8 cellular contexts compared by ENCODE assay signal in the genomic region with DNA sequence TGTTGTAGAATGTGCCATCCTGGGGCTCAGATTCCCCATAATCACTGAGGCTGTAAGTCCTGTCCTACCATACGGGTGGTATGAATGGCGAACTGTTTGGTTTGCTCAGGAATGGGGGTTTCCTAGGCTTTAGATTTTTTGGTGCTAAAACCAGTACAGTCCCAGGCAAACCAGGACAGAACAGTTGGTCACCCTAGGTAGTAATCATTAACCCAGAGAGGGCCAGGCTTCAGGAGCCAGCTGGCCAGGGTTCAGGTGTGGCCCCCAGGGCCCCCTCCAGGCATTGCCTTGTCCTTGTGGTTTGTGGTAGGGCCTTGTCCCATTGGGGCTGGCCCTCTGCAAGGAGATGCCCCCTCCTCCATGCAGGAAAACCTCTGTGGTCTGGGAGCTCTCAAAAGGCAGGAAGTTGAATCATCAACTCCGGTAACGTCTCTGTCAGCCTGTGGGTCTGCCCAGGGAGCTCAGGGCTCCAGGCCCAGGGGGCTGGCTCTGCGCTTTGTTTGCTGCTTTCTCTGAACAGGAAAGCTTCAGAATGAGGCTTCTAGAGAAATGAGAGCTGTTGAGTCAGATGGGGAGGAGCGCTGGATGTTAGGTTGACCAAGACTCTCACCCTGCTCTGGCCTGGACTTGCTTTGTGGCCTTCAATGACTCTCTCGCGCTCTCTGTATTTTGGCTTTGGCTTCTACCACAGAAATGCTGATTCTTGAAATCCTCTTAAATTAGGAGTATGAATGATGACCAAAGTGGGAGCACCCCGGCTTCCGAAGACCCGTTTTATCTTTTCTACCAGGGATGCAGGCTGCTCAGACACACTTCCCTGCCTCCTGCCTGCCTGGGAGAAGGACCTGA. TPM values are rescaled to one million over a fixed set of nuclear protein-coding genes. Genes with fewer than 3 reads are reported as not detected.
DNase-seq lines count a peak whose midpoint lies in the region; ATAC-seq lines count a peak whose summit lies in the region.

No MANE protein-coding gene starts in this region.

- intact Hi-C loops in Right ventricle myocardium superior (cut with DNase I), result no loop called here

- H3K4me3 ChIP-seq in skeletal muscle cell (ENCODE audit: low read depth, low read length), result no peak overlapping the region

- ATAC-seq in GM18861 (IDR thresholded peaks at IDR 0.05; ENCODE audit: unreplicated experiment) (peak; percentile 89), HG03066 (IDR thresholded peaks at IDR 0.05; ENCODE audit: low read depth, unreplicated experiment) (peak; percentile 75), Right ventricle myocardium superior (ENCODE audit: poor library complexity) (peak; percentile 25)

- DNase-seq in RPMI8226 (peak; percentile 68), activated gamma-delta T cell (lab: John Stamatoyannopoulos, UW) (peak; percentile 18), Right ventricle myocardium superior (peak; percentile 81), skeletal muscle cell (ENCODE audit: low read depth) (peak; percentile 94), NCI-H345 treated with DMSO at 0.1 percent for 48 hours (lab: John Stamatoyannopoulos, UW; ENCODE audit: unreplicated experiment) (no peak), cerebellum (ENCODE audit: low spot score) (no peak)

RNA-seq across cellular contexts. Expression of a gene that starts 22.2 kb away (rescaled TPM):
- total RNA-seq in Right ventricle myocardium superior (25.9 TPM), cerebellum (4.5 TPM)

Comparison
In these comparisons a context has a peak if more than half of its experiments do, and no peak if none do; other contexts are left out.
1. ATAC-seq: peak in every context shown above with its lines; median percentile 89 in GM18861; 75 in HG03066; 25 in Right ventricle myocardium superior.
2. DNase-seq: peak in RPMI8226 (single experiment), activated gamma-delta T cell (single experiment), Right ventricle myocardium superior (single experiment) and skeletal muscle cell (single experiment); none in NCI-H345 treated with DMSO at 0.1 percent for 48 hours (single experiment) and cerebellum (single experiment).